ENCODE assay signal across 17 cellular contexts in the genomic region with DNA sequence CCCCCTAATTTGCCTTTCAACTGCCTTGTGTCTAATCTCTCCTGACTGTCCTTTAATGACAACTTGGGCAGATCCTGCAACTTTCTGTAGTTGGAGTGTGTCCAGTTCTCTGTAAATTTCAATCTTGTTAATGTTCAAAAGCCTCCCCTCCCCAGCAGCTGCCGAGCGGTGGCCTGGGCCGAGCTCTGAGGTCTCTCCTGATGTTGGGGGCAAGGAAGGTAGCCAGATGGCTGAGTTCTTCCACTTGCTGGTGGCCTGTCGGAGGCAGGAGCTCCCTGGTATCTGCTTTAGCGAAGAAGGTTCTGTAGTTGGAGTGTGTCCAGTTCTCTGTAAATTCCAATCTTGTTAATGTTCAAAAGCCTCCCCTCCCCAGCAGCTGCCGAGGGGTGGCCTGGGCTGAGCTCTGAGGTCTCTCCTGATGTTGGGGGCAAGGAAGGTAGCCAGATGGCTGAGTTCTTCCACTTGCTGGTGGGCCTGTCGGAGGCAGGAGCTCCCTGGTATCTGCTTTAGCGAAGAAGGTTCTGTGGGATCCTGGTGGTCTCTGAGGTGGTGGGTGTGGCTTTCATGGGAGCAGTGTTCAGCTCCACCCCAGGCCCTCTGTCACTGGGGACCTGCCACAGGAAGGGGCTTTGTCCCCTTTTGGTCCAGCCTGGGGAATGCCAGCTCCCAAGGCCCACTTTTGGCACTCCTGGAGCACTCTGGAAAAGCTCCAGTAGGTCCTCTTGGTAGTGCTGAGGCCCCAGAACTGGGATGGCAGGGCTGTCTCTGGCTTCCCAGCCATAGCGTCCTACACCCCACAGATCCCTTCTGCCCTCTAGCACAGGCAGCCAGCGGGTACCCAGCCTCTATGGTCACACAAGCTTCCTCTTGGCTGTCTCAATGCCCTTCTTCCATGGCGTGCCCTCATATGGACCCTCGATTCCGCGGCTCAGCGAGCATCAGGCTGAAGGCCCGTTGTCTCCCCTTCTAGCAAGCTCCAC.
DNase-seq lines count a peak whose midpoint lies in the region; ATAC-seq, FAIRE-seq and TF ChIP-seq lines count a peak whose summit lies in the region.
"Had no signal": no experiment of that assay in that cellular context is flagged by ENCODE, and none has a peak within 500 bp of the region (broad histone marks: within the 10 kb centered on the region; RNA-seq: fewer than 3 reads in every experiment).

No MANE protein-coding gene starts in this region.

- intact Hi-C loops in left ventricle myocardium inferior (cut with micrococcal nuclease) (no loop called here), Right ventricle myocardium superior (cut with DNase I) (no loop called here)

- TF ChIP-seq CTCF in left ventricle myocardium inferior (IDR thresholded peaks at IDR 0.05; ENCODE audit: borderline replicate concordance) (no peak), bronchial epithelial cell (IDR thresholded peaks at IDR 0.05; ENCODE audit: insufficient read depth, low read length, severe bottlenecking) (no peak), HFFc6 (IDR thresholded peaks at IDR 0.05) (no peak)

- H3K27me3 ChIP-seq in left ventricle myocardium inferior (ENCODE audit: low read depth) (peaks cover 10% of the 10 kb centered on the region), bronchial epithelial cell (ENCODE audit: control insufficient read depth, insufficient read depth, low read length) (peaks cover 7% of the 10 kb centered on the region)
- H3K27me3 ChIP-seq: testis had no signal

- H3K4me1 ChIP-seq in left ventricle myocardium inferior: peaks cover 6% of the 10 kb centered on the region
- H3K4me1 ChIP-seq: HAP-1 had no signal

- peaks cover 59% of the 10 kb centered on the region for H3K27me3 Mint-ChIP-seq in HFFc6 (ENCODE audit: insufficient read depth)

- peak; percentile 93 for FAIRE-seq in bronchial epithelial cell (lab: Jason Lieb, UNC)
- FAIRE-seq: GM12892 had no signal

- H3K4me3 Mint-ChIP-seq in HFFc6: no peak overlapping the region
- H3K4me3 Mint-ChIP-seq: activated CD4-positive, alpha-beta memory T cell treated with anti-CD3 and anti-CD28 coated beads, Interleukin-2, amount 10 ng/mL, durations not matched to agents 7 days and 5 days had no signal

- H3K36me3 ChIP-seq in left ventricle myocardium inferior: no peaks in the 10 kb centered on the region
- H3K36me3 ChIP-seq in bronchial epithelial cell (ENCODE audit: control insufficient read depth, insufficient read depth, low read length): no peaks in the 10 kb centered on the region
- H3K36me3 ChIP-seq: HAP-1 had no signal

- H3K27ac ChIP-seq in left ventricle myocardium inferior (replicated peaks): peak overlapping the region; percentile 38
- H3K27ac ChIP-seq: 22Rv1, testis had no signal

- H3K4me3 ChIP-seq in left ventricle myocardium inferior (no peak overlapping the region), bronchial epithelial cell (ENCODE audit: low read depth, low read length) (no peak overlapping the region)
- H3K4me3 ChIP-seq: HAP-1, testis had no signal

- DNase-seq in left ventricle myocardium inferior (no peak), Right ventricle myocardium superior (no peak), bronchial epithelial cell (ENCODE audit: low read depth) (peak; percentile 25), iris pigment epithelial cell (ENCODE audit: low read depth) (peak; percentile 77), HFFc6 (no peak), SKM-1 treated with dmso at 0.1 percent for 144 hours (lab: John Stamatoyannopoulos, UW; ENCODE audit: unreplicated experiment) (no peak), NCI-H187 (lab: John Stamatoyannopoulos, UW) (no peak)
- no peak for DNase-seq in activated CD4-positive, alpha-beta T cell treated with anti-CD3 and anti-CD28 coated beads, Interleukin-2, amount 50 U/mL, for 48 hours
- DNase-seq: activated CD4-positive, alpha-beta memory T cell treated with anti-CD3 and anti-CD28 coated beads, Interleukin-2, amount 10 ng/mL, durations not matched to agents 7 days and 5 days; activated naive CD4-positive, alpha-beta T cell; cortex of kidney; midbrain; NCI-H2081; testis had no signal

- ATAC-seq in Right ventricle myocardium superior (ENCODE audit: poor library complexity): no peak

- no peaks in the 10 kb centered on the region for H3K9me3 Mint-ChIP-seq in HFFc6

- H3K36me3 Mint-ChIP-seq in HFFc6 (ENCODE audit: low read depth): no peaks in the 10 kb centered on the region

- no peak overlapping the region for H3K27ac Mint-ChIP-seq in HFFc6
- H3K27ac Mint-ChIP-seq: activated CD4-positive, alpha-beta memory T cell treated with anti-CD3 and anti-CD28 coated beads, Interleukin-2, amount 10 ng/mL, durations not matched to agents 7 days and 5 days had no signal

- peaks cover 19% of the 10 kb centered on the region for H3K4me1 Mint-ChIP-seq in HFFc6 (ENCODE audit: low read depth)
- H3K4me1 Mint-ChIP-seq: activated CD4-positive, alpha-beta memory T cell treated with anti-CD3 and anti-CD28 coated beads, Interleukin-2, amount 10 ng/mL, durations not matched to agents 7 days and 5 days had no signal

- no peaks in the 10 kb centered on the region for H3K9me3 ChIP-seq in left ventricle myocardium inferior (replicated peaks)
- H3K9me3 ChIP-seq: HAP-1, testis had no signal

Comparison
In these comparisons a context has a peak if more than half of its experiments do, and no peak if none do; other contexts are left out.
1. DNase-seq: peak in bronchial epithelial cell (single experiment) and iris pigment epithelial cell (single experiment); none in left ventricle myocardium inferior (single experiment), Right ventricle myocardium superior (single experiment), HFFc6 (single experiment), SKM-1 treated with dmso at 0.1 percent for 144 hours (single experiment), NCI-H187 (0 of 2) and activated CD4-positive, alpha-beta T cell treated with anti-CD3 and anti-CD28 coated beads, Interleukin-2, amount 50 U/mL, for 48 hours (0 of 2).